Comparison of ENCODE assay signal across 16 cellular contexts in genomic region chr13:75395056-75395455, GRCh38.
DNase-seq lines count a peak whose midpoint lies in the region; ATAC-seq, FAIRE-seq and TF ChIP-seq lines count a peak whose summit lies in the region.
"Had no signal": no experiment of that assay in that cellular context is flagged by ENCODE, and none has a peak within 500 bp of the region (broad histone marks: within the 10 kb centered on the region; RNA-seq: fewer than 3 reads in every experiment).

No MANE protein-coding gene starts in this region.

- no peak for TF ChIP-seq CTCF in NB4 (IDR thresholded peaks at IDR 0.05; ENCODE audit: low read depth, low read length)

- FAIRE-seq in urothelium cell line (lab: Jason Lieb, UNC), result no peak

- H3K27me3 Mint-ChIP-seq in naive thymus-derived CD4-positive, alpha-beta T cell, result peaks cover 0 to 4% (median 0%) of the 10 kb centered on the region in 5 donors

- no peak overlapping the region for H3K27ac ChIP-seq in naive thymus-derived CD4-positive, alpha-beta T cell (ENCODE audit: low read depth, low read length)
- H3K27ac ChIP-seq: breast epithelium, KMS-11 had no signal

- no peaks in the 10 kb centered on the region for H3K4me1 Mint-ChIP-seq in naive thymus-derived CD4-positive, alpha-beta T cell

- H3K36me3 ChIP-seq in naive thymus-derived CD4-positive, alpha-beta T cell (ENCODE audit: control insufficient read depth in 2 of 3, insufficient read depth in 3 of 3, low read length in 3 of 3), result no peaks in the 10 kb centered on the region
- H3K36me3 ChIP-seq: breast epithelium had no signal

- POLR2A ChIA-PET in naive thymus-derived CD4-positive, alpha-beta T cell (lab: Charles Lee), result no interaction called here

- no peak overlapping the region for H3K4me3 ChIP-seq in NB4 (ENCODE audit: low read depth, low read length)
- no peak overlapping the region for H3K4me3 ChIP-seq in naive thymus-derived CD4-positive, alpha-beta T cell (ENCODE audit: low read length)
- H3K4me3 ChIP-seq: breast epithelium had no signal

- DNase-seq in NB4 (ENCODE audit: low read depth), result peak; percentile 62
- no peak for DNase-seq in naive thymus-derived CD4-positive, alpha-beta T cell
- DNase-seq in NCI-H146 (lab: John Stamatoyannopoulos, UW), result no peak
- DNase-seq in urothelium cell line (ENCODE audit: low spot score), result no peak
- DNase-seq in Right ventricle myocardium superior, result no peak
- DNase-seq: activated CD4-positive, alpha-beta T cell treated with anti-CD3 and anti-CD28 coated beads, Interleukin-2, amount 50 U/mL, for 4 hours; activated naive CD4-positive, alpha-beta T cell treated with Interleukin-2 at 50 U/mL for 16 hours; glutamatergic neuron; GOT3 had no signal

- intact Hi-C loops in naive thymus-derived CD4-positive, alpha-beta T cell (cut with micrococcal nuclease), result no loop called here
- intact Hi-C loops in Right ventricle myocardium superior (cut with DNase I), result no loop called here

- no peak overlapping the region for H3K4me3 Mint-ChIP-seq in naive thymus-derived CD4-positive, alpha-beta T cell
- H3K4me3 Mint-ChIP-seq: CD14-positive monocyte; T-helper 1 cell treated with Interleukin-12 subunit alpha and Interleukin-12 subunit beta and Interleukin-4 antibody, amounts not matched to agents 30 μg/mL and 1 μg/mL, for 36 hours had no signal

- CTCF ChIA-PET in naive thymus-derived CD4-positive, alpha-beta T cell (lab: Charles Lee), result no interaction called here

- no peaks in the 10 kb centered on the region for H3K9me3 ChIP-seq in naive thymus-derived CD4-positive, alpha-beta T cell (ENCODE audit: control insufficient read depth in 2 of 3, low read length in 3 of 3)

- no peaks in the 10 kb centered on the region for H3K4me1 ChIP-seq in naive thymus-derived CD4-positive, alpha-beta T cell (ENCODE audit: control insufficient read depth in 2 of 2, insufficient read depth in 2 of 2, low read length in 2 of 2)
- H3K4me1 ChIP-seq: breast epithelium had no signal

- H3K36me3 Mint-ChIP-seq in naive thymus-derived CD4-positive, alpha-beta T cell, result peaks cover 0 to 1% (median 0%) of the 10 kb centered on the region in 5 donors
- H3K36me3 Mint-ChIP-seq: CD14-positive monocyte had no signal

- no peaks in the 10 kb centered on the region for H3K27me3 ChIP-seq in naive thymus-derived CD4-positive, alpha-beta T cell (ENCODE audit: control insufficient read depth in 2 of 2, insufficient read depth in 2 of 2, low read length in 2 of 2)
- H3K27me3 ChIP-seq: breast epithelium had no signal

- H3K27ac Mint-ChIP-seq in naive thymus-derived CD4-positive, alpha-beta T cell, result no peak overlapping the region
- H3K27ac Mint-ChIP-seq: CD14-positive monocyte; T-helper 1 cell treated with Interleukin-12 subunit alpha and Interleukin-12 subunit beta and Interleukin-4 antibody, amounts not matched to agents 30 μg/mL and 1 μg/mL, for 36 hours had no signal

- H3K9me3 Mint-ChIP-seq in naive thymus-derived CD4-positive, alpha-beta T cell, result peaks cover 0 to 9% (median 3%) of the 10 kb centered on the region in 11 donors
- H3K9me3 Mint-ChIP-seq: T-helper 1 cell treated with Interleukin-12 subunit alpha and Interleukin-12 subunit beta and Interleukin-4 antibody, amounts not matched to agents 30 μg/mL and 1 μg/mL, for 36 hours had no signal

- ATAC-seq in GM18868 (IDR thresholded peaks at IDR 0.05; ENCODE audit: unreplicated experiment), result peak; percentile 75
- peak; percentile 54 for ATAC-seq in HG02884 (IDR thresholded peaks at IDR 0.05; ENCODE audit: unreplicated experiment)
- ATAC-seq in naive thymus-derived CD4-positive, alpha-beta T cell, result peak; percentile 63
- ATAC-seq in Right ventricle myocardium superior (ENCODE audit: poor library complexity), result no peak
- ATAC-seq in HG02798 (IDR thresholded peaks at IDR 0.05; ENCODE audit: poor library complexity, unreplicated experiment), result no peak

- TF ChIP-seq POLR2A in NB4 (IDR thresholded peaks at IDR 0.05; ENCODE audit: extremely low read depth, insufficient read length), result no peak

Comparison
In these comparisons a context has a peak if more than half of its experiments do, and no peak if none do; other contexts are left out.
1. ATAC-seq: peak in GM18868 (single experiment), HG02884 (single experiment) and naive thymus-derived CD4-positive, alpha-beta T cell (single experiment); none in Right ventricle myocardium superior (single experiment) and HG02798 (single experiment).